ENCODE assay signal across 8 cellular contexts in genomic region chr9:40169204-40169603, GRCh38.
DNase-seq lines count a peak whose midpoint lies in the region; ATAC-seq, FAIRE-seq and TF ChIP-seq lines count a peak whose summit lies in the region.
"Not testable (repeated sequence)": the region's sequence is repeated elsewhere in the genome, so short reads cannot be mapped to it uniquely, and the experiment has no call there.

No MANE protein-coding gene starts in this region.

- not testable (repeated sequence) for TF ChIP-seq RAD21 in K562 (CRISPR knock-in tag; conservative IDR thresholded peaks at IDR 0.05 in 1 of 2, IDR thresholded peaks at IDR 0.05 in 1 of 2)

- WGBS in K562 (ENCODE audit: insufficient coverage, low coverage, missing lambda C conversion rate) = no CpG with 5 or more reads among the region's 1 CpG
- no CpG with 5 or more reads among the region's 1 CpG for WGBS in right lobe of liver (ENCODE audit: insufficient coverage, low coverage, low lambda C conversion rate, missing lambda C conversion rate)

- H3K9me1 ChIP-seq in K562 (ENCODE audit: control insufficient read depth, insufficient read depth, low read length) = not testable (repeated sequence)

- not testable (repeated sequence) for H4K20me1 ChIP-seq in K562 (replicated peaks; ENCODE audit: control insufficient read depth, insufficient read depth, low read length)

- not testable (repeated sequence) for DNase-seq in K562 (ENCODE audit: extremely low read depth in 1 of 4, low spot score in 3 of 4); right lobe of liver

- not testable (repeated sequence) for H3K9me3 ChIP-seq in K562 (replicated peaks; ENCODE audit: control insufficient read depth, insufficient read depth, low read depth, low read length); right lobe of liver

- CTCF ChIA-PET in K562 (lab: Yijun Ruan, JAX; ENCODE audit: low intra/inter-chr PET ratio) = not testable (repeated sequence)

- not testable (repeated sequence) for H3K4me2 ChIP-seq in K562 (ENCODE audit: insufficient read depth, low read length)

- not testable (repeated sequence) for TF ChIP-seq CTCF in K562 (IDR thresholded peaks at IDR 0.05 in 2 of 3, conservative IDR thresholded peaks at IDR 0.05 in 1 of 3; ENCODE audit: insufficient read depth in 2 of 3, low read depth in 1 of 3, low read length in 3 of 3); right lobe of liver (IDR thresholded peaks at IDR 0.05)

- ATAC-seq in GM18498 (IDR thresholded peaks at IDR 0.05; ENCODE audit: unreplicated experiment) = peak; percentile 82
- peak; percentile 56 for ATAC-seq in GM18907 (IDR thresholded peaks at IDR 0.05; ENCODE audit: unreplicated experiment)
- peak; percentile 82 for ATAC-seq in GM21390 (IDR thresholded peaks at IDR 0.05; ENCODE audit: unreplicated experiment)
- peak; percentile 75 for ATAC-seq in HG02610 (IDR thresholded peaks at IDR 0.05; ENCODE audit: unreplicated experiment)
- ATAC-seq in HG02981 (IDR thresholded peaks at IDR 0.05; ENCODE audit: unreplicated experiment) = peak; percentile 77
- peak; percentile 71 for ATAC-seq in HG03460 (IDR thresholded peaks at IDR 0.05; ENCODE audit: unreplicated experiment)
- ATAC-seq in K562 = peak; percentile 76
- ATAC-seq in right lobe of liver = peak; percentile 75 to 77 (median 76)

- TF ChIP-seq EP300 in K562 (IDR thresholded peaks at IDR 0.05; ENCODE audit: low read length) = not testable (repeated sequence)

- not testable (repeated sequence) for H3K27ac ChIP-seq in K562 (ENCODE audit: extremely low read depth, low read depth, low read length); right lobe of liver

- H3K4me1 ChIP-seq in K562 (replicated peaks in 1 of 2; ENCODE audit: control insufficient read depth in 2 of 2, insufficient read depth in 2 of 2, low read length in 2 of 2); right lobe of liver: not testable (repeated sequence)

- FAIRE-seq in K562 (lab: Jason Lieb, UNC) = not testable (repeated sequence)

- H3K36me3 ChIP-seq in K562 (ENCODE audit: control insufficient read depth, insufficient read depth, low read length); right lobe of liver: not testable (repeated sequence)

- H2AFZ ChIP-seq in K562 (ENCODE audit: low read depth, low read length) = not testable (repeated sequence)

- H3K79me2 ChIP-seq in K562 (ENCODE audit: control insufficient read depth, insufficient read depth, low read length) = not testable (repeated sequence)

- H3K27me3 ChIP-seq in K562 (ENCODE audit: control insufficient read depth in 2 of 2, insufficient read depth in 2 of 2, low read length in 2 of 2); right lobe of liver: not testable (repeated sequence)

- H3K4me3 ChIP-seq in K562, right lobe of liver: not testable (repeated sequence)

- intact Hi-C loops in K562 (cut with micrococcal nuclease); right lobe of liver (cut with DNase I): not testable (repeated sequence)

- in situ Hi-C loops in K562 (cut with MboI) = not testable (repeated sequence)

- not testable (repeated sequence) for H3K9ac ChIP-seq in K562 (ENCODE audit: insufficient read depth in 1 of 2, low read depth in 2 of 2, low read length in 2 of 2)

- TF ChIP-seq POLR2A in K562 (conservative IDR thresholded peaks at IDR 0.05); right lobe of liver (IDR thresholded peaks at IDR 0.05): not testable (repeated sequence)

- BruUV-seq in K562 (replicated peaks; lab: Mats Ljungman, UMichigan) = not testable (repeated sequence)

- POLR2A ChIA-PET in K562 (lab: Yijun Ruan, JAX) = not testable (repeated sequence)
